ENCODE assay signal across 13 cellular contexts in genomic region chr10:47959677-47960076, GRCh38. TPM values are rescaled to one million over a fixed set of nuclear protein-coding genes. Genes with fewer than 3 reads are reported as not detected.
"Had no signal": no experiment of that assay in that cellular context is flagged by ENCODE, and none has a peak within 500 bp of the region (broad histone marks: within the 10 kb centered on the region; RNA-seq: fewer than 3 reads in every experiment).

No MANE protein-coding gene starts in this region.

RNA-seq across cellular contexts. Expression of gene FAM25C, which starts 39.9 kb away (rescaled TPM):
- total RNA-seq: activated B cell treated with CpG ODN at 0.5 μM for 24 hours; activated CD4-positive, alpha-beta memory T cell treated with anti-CD3 and anti-CD28 coated beads for 36 hours; activated naive CD4-positive, alpha-beta T cell treated with anti-CD3 and anti-CD28 coated beads for 36 hours; activated naive CD4-positive, alpha-beta T cell treated with anti-CD3 and anti-CD28 coated beads, Interleukin-2, amount 50 U/mL, for 72 hours; activated T-cell treated with anti-CD3 and anti-CD28 coated beads, Interleukin-2, amount 50 U/mL, for 4 hours; activated T-helper 1 cell treated with anti-CD3 and anti-CD28 coated beads, Interleukin-12 subunit alpha, Interleukin-12 subunit beta, Interleukin-2, Interleukin-4 antibody, amounts not matched to agents 30 ng/mL and 10 ng/mL and 1 ng/mL, durations not matched to agents 14 hours and 24 hours and 36 hours; adrenal gland; astrocyte; body of pancreas; breast epithelium; K562; MCF 10A; Right ventricle myocardium superior had no signal
- polyA plus RNA-seq: adrenal gland, K562 had no signal

RNA-seq across cellular contexts. Expression of gene NPY4R2, which starts 41.2 kb away (rescaled TPM):
- total RNA-seq: activated B cell treated with CpG ODN at 0.5 μM for 24 hours; activated CD4-positive, alpha-beta memory T cell treated with anti-CD3 and anti-CD28 coated beads for 36 hours; activated naive CD4-positive, alpha-beta T cell treated with anti-CD3 and anti-CD28 coated beads for 36 hours; activated naive CD4-positive, alpha-beta T cell treated with anti-CD3 and anti-CD28 coated beads, Interleukin-2, amount 50 U/mL, for 72 hours; activated T-cell treated with anti-CD3 and anti-CD28 coated beads, Interleukin-2, amount 50 U/mL, for 4 hours; activated T-helper 1 cell treated with anti-CD3 and anti-CD28 coated beads, Interleukin-12 subunit alpha, Interleukin-12 subunit beta, Interleukin-2, Interleukin-4 antibody, amounts not matched to agents 30 ng/mL and 10 ng/mL and 1 ng/mL, durations not matched to agents 14 hours and 24 hours and 36 hours; astrocyte; body of pancreas; breast epithelium; K562; MCF 10A; Right ventricle myocardium superior had no signal
- polyA plus RNA-seq: adrenal gland, K562 had no signal
